1 cellular context compared by ENCODE assay signal in genomic region chr2:23789012-23789411, GRCh38.
TF ChIP-seq lines count a peak whose summit lies in the region.

No MANE protein-coding gene starts in this region.

TF ChIP-seq in IMR-90, 13 proteins besides CTCF, POLR2A, EP300 and RAD21 (continued from another document):
- TF ChIP-seq RFX5 (IDR thresholded peaks at IDR 0.05; ENCODE audit: low read depth, low read length) = no peak
- TF ChIP-seq CHD1 (IDR thresholded peaks at IDR 0.05; ENCODE audit: low read depth, low read length) = no peak
- no peak for TF ChIP-seq NFE2L2 (IDR thresholded peaks at IDR 0.05; ENCODE audit: low read depth, low read length)
- TF ChIP-seq SMC3 (IDR thresholded peaks at IDR 0.05; ENCODE audit: low read depth, low read length) = no peak
- no peak for TF ChIP-seq MAFK (IDR thresholded peaks at IDR 0.05; ENCODE audit: low read depth, low read length)
- TF ChIP-seq BHLHE40 (IDR thresholded peaks at IDR 0.05; ENCODE audit: low read depth, low read length) = no peak
- no peak for TF ChIP-seq MXI1 (IDR thresholded peaks at IDR 0.05; ENCODE audit: borderline replicate concordance, low read depth, low read length)
- TF ChIP-seq RCOR1 (IDR thresholded peaks at IDR 0.05; ENCODE audit: insufficient replicate concordance, low read length) = no peak
- no peak for TF ChIP-seq CEBPB (IDR thresholded peaks at IDR 0.05; ENCODE audit: low read depth, low read length)
- TF ChIP-seq ELK1 (IDR thresholded peaks at IDR 0.05; ENCODE audit: borderline replicate concordance, low read depth, low read length) = no peak
